ENCODE assay signal across 11 cellular contexts in the genomic region with DNA sequence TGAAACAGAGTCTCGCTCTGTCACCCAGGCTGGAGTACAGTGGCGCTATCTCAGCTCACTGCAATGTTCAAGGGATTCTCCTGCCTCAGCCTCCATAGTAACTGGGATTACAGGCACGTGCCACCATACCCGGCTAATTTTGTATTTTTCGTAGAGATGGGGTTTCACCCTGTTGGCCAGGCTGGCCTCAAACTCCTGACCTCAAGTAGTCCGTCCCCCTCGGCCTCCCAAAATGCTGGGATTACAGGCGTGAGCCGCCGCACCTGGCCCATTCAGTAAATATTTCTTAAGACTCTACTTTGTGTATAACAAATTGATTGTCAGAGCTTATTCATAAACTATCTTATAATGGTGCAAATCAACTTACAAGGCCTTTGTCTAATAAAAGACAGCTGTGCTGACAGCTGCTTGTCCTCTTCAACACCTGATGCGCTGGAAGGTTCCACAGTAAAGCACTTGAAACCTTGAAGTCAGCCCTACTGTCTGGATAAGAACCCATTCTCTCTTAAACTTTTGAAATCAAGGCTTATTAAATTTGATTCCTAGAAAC. TPM values are rescaled to one million over a fixed set of nuclear protein-coding genes. Genes with fewer than 3 reads are reported as not detected.
DNase-seq lines count a peak whose midpoint lies in the region; ATAC-seq, FAIRE-seq and TF ChIP-seq lines count a peak whose summit lies in the region.
"Had no signal": no experiment of that assay in that cellular context is flagged by ENCODE, and none has a peak within 500 bp of the region (broad histone marks: within the 10 kb centered on the region; RNA-seq: fewer than 3 reads in every experiment).

No MANE protein-coding gene starts in this region.

- FAIRE-seq in HepG2 (lab: Jason Lieb, UNC), result no peak

- POLR2A ChIA-PET in HepG2 (lab: Yijun Ruan, JAX), result interaction anchor here (1.7 kb wide), 1 partner anchor 41 kb away, joined by 7 read pairs; no protein-coding TSS in a partner anchor

- peak overlapping the region; percentile 74 for H3K27ac ChIP-seq in HepG2 (ENCODE audit: extremely low read length, insufficient read depth, low read length)
- peak overlapping the region in 5 of 8 donors; percentile 35 to 72 (median 62) for H3K27ac ChIP-seq in spleen

- 77% methylated on average over 11 of the region's 11 CpGs for WGBS in HepG2 (ENCODE audit: low lambda C conversion rate)
- WGBS in spleen, 5 donors, result 77 to 86% (median 82%) methylated on average over 11 of the region's 11 CpGs

- TF ChIP-seq EP300 in HepG2 (IDR thresholded peaks at IDR 0.05; ENCODE audit: low read depth in 2 of 2, low read length in 2 of 2) (no peak), HepG2 (CRISPR knock-in tag; IDR thresholded peaks at IDR 0.05; ENCODE audit: borderline replicate concordance) (no peak)

- H3K4me3 ChIP-seq in adipocyte (ENCODE audit: low read length), result no peak overlapping the region
- H3K4me3 ChIP-seq in HepG2 (replicated peaks in 1 of 3; ENCODE audit: insufficient read depth in 1 of 3, low read depth in 2 of 3, low read length in 3 of 3), result no peak overlapping the region
- no peak overlapping the region for H3K4me3 ChIP-seq in spleen
- H3K4me3 ChIP-seq: colonic mucosa had no signal

- peak overlapping the region; percentile 99 for H3K4me2 ChIP-seq in HepG2 (ENCODE audit: low read depth, low read length)

- DNase-seq in NCI-H1105 (lab: John Stamatoyannopoulos, UW), result peak; percentile 1
- no peak for DNase-seq in adipocyte (ENCODE audit: low read depth)
- DNase-seq in HepG2 (ENCODE audit: low spot score), result no peak
- peak; percentile 32 for DNase-seq in spleen
- DNase-seq: CD4-positive, alpha-beta T cell; naive thymus-derived CD4-positive, alpha-beta T cell had no signal

- in situ Hi-C loops in HepG2 (cut with HindIII; ENCODE audit: extremely low pct_ligation_motif_present, low pct_unique_long_range_greater_than_20kb), result loop anchor here (5.0 to 10.0 kb wide), 2 partner anchors 240 to 322 kb away; no protein-coding TSS in a partner anchor

- CTCF ChIA-PET in HepG2 (lab: Yijun Ruan, JAX; ENCODE audit: low intra/inter-chr PET ratio, low total read pairs), result interaction anchor here (3.8 kb wide), 1 partner anchor 241 kb away, joined by 61 read pairs; no protein-coding TSS in a partner anchor

- no peaks in the 10 kb centered on the region for H4K20me1 ChIP-seq in HepG2 (ENCODE audit: insufficient read depth, low read length)

- no peaks in the 10 kb centered on the region for H3K79me2 ChIP-seq in HepG2 (ENCODE audit: insufficient read depth, low read length)

- peaks cover 2% of the 10 kb centered on the region for H3K9me3 ChIP-seq in adipocyte (ENCODE audit: control insufficient read depth, low read length)
- no peaks in the 10 kb centered on the region for H3K9me3 ChIP-seq in HepG2 (ENCODE audit: low read length)
- H3K9me3 ChIP-seq in spleen, result no peaks in the 10 kb centered on the region
- H3K9me3 ChIP-seq: colonic mucosa had no signal

- no peak overlapping the region for H2AFZ ChIP-seq in HepG2 (ENCODE audit: low read length)

- H3K4me1 ChIP-seq in adipocyte (ENCODE audit: control insufficient read depth, insufficient read depth, low read length), result peaks cover 21% of the 10 kb centered on the region
- H3K4me1 ChIP-seq in HepG2 (ENCODE audit: insufficient read depth, low read length), result peaks cover 55% of the 10 kb centered on the region
- H3K4me1 ChIP-seq in spleen, result peaks cover 0 to 26% (median 11%) of the 10 kb centered on the region in 6 donors
- H3K4me1 ChIP-seq: colonic mucosa had no signal

- TF ChIP-seq RAD21 in HepG2 (CRISPR knock-in tag; IDR thresholded peaks at IDR 0.05), result no peak

- H3K36me3 ChIP-seq in adipocyte (ENCODE audit: control insufficient read depth, insufficient read depth, low read length, severe bottlenecking) (no peaks in the 10 kb centered on the region), HepG2 (replicated peaks in 1 of 2; ENCODE audit: control insufficient read depth in 1 of 2, insufficient read depth in 2 of 2, low read length in 2 of 2) (no peaks in the 10 kb centered on the region), spleen (peaks cover 0 to 80% (median 16%) of the 10 kb centered on the region in 6 donors)
- H3K36me3 ChIP-seq: colonic mucosa had no signal

- no TSS peak for BruUV-seq in HepG2 (replicated peaks; lab: Mats Ljungman, UMichigan)

- no peak for TF ChIP-seq POLR2A in HepG2 (IDR thresholded peaks at IDR 0.05; ENCODE audit: insufficient read depth in 1 of 2, low read depth in 2 of 2, low read length in 2 of 2)
- no peak for TF ChIP-seq POLR2A in spleen (IDR thresholded peaks at IDR 0.05)

- ATAC-seq in HepG2 (no peak), HG02970 (IDR thresholded peaks at IDR 0.05; ENCODE audit: low FRiP score, unreplicated experiment) (no peak), GM18907 (IDR thresholded peaks at IDR 0.05; ENCODE audit: unreplicated experiment) (no peak), GM21381 (IDR thresholded peaks at IDR 0.05; ENCODE audit: unreplicated experiment) (no peak), HG03469 (IDR thresholded peaks at IDR 0.05; ENCODE audit: unreplicated experiment) (no peak)
- ATAC-seq: naive thymus-derived CD4-positive, alpha-beta T cell had no signal

- intact Hi-C loops in HepG2 (cut with micrococcal nuclease; ENCODE audit: unreplicated experiment) (loop anchor here (1.0 to 5.0 kb wide), 4 partner anchors 58 to 335 kb away; partner anchors contain the start of gene USP6NL), spleen (cut with DNase I; ENCODE audit: low total_unique reads) (no loop called here)

- H3K27me3 ChIP-seq in adipocyte (replicated peaks; ENCODE audit: control insufficient read depth, insufficient read depth, low read length) (no peaks in the 10 kb centered on the region), HepG2 (ENCODE audit: control insufficient read depth in 1 of 2, insufficient read depth in 2 of 2, low read length in 2 of 2) (peaks cover 0 to 20% of the 10 kb centered on the region in 2 experiments; a peak in 3 of 5 replicates), spleen (replicated peaks in 1 of 7) (no peaks in the 10 kb centered on the region)
- H3K27me3 ChIP-seq: colonic mucosa had no signal

- TF ChIP-seq CTCF in HepG2 (CRISPR knock-in tag; IDR thresholded peaks at IDR 0.05) (no peak), spleen (IDR thresholded peaks at IDR 0.05 in 8 of 11, conservative IDR thresholded peaks at IDR 0.05 in 3 of 11) (no peak)

- H3K9ac ChIP-seq in adipocyte (ENCODE audit: low read length) (peak overlapping the region; percentile 38), HepG2 (ENCODE audit: insufficient read depth, low read depth, low read length) (peak overlapping the region; percentile 63; the same call in 1 of the 2 replicates)

TF ChIP-seq in HepG2, 621 proteins besides CTCF, POLR2A, EP300 and RAD21:
- TF ChIP-seq ZNF446 (CRISPR knock-in tag; IDR thresholded peaks at IDR 0.05), result no peak
- TF ChIP-seq GABPA (IDR thresholded peaks at IDR 0.05; ENCODE audit: low read depth, low read length), result no peak
- TF ChIP-seq GABPA (CRISPR knock-in tag; IDR thresholded peaks at IDR 0.05; ENCODE audit: low read depth), result no peak

RNA-seq across cellular contexts. Expression of gene ECHDC3, which starts 14.7 kb away (rescaled TPM):
- total RNA-seq in HepG2 (2016; rRNA removed; fragmentation: Illumina TruSeq; extraction: Trizol), result not detected in 2 replicates
- not detected in 2 replicates for total RNA-seq in HepG2 (2016; cell fraction: cytosol; rRNA removed; fragmentation: Illumina TruSeq; extraction: Trizol; ENCODE audit: low read depth)
- total RNA-seq in HepG2 (2016; cell fraction: insoluble cytoplasmic fraction; rRNA removed; fragmentation: Illumina TruSeq; extraction: Trizol), result 0.13 TPM in 1 of 2 replicates, not detected in the other
- total RNA-seq in HepG2 (2016; cell fraction: membrane; rRNA removed; fragmentation: Illumina TruSeq; extraction: Trizol), result not detected in 2 replicates
- total RNA-seq in HepG2 (2016; cell fraction: nucleus; rRNA removed; fragmentation: Illumina TruSeq; extraction: Trizol), result not detected in 2 replicates
- not detected in 2 replicates for polyA plus RNA-seq in HepG2 (2011; rRNA removed)
- polyA plus RNA-seq in HepG2 (2011; cell fraction: cytosol; rRNA removed), result not detected in 2 replicates
- not detected in 2 replicates for polyA plus RNA-seq in HepG2 (2011; cell fraction: nucleus; rRNA removed)
- not detected in 2 replicates for polyA plus RNA-seq in HepG2 (2012)
- polyA plus RNA-seq in HepG2 (2016; cell fraction: cytosol; fragmentation: Illumina TruSeq; extraction: Trizol; ENCODE audit: low read depth), result not detected in 2 replicates
- not detected in 2 replicates for polyA plus RNA-seq in HepG2 (2016; cell fraction: insoluble cytoplasmic fraction; fragmentation: Illumina TruSeq; extraction: Trizol; ENCODE audit: low read depth)
- polyA plus RNA-seq in HepG2 (2016; cell fraction: membrane; fragmentation: Illumina TruSeq; extraction: Trizol; ENCODE audit: low read depth), result not detected in 2 replicates
- polyA plus RNA-seq in HepG2 (2016; cell fraction: nucleus; fragmentation: Illumina TruSeq; extraction: Trizol; ENCODE audit: insufficient read depth, low read depth), result not detected in 2 replicates
- 2.3 TPM in 1 of 2 replicates, not detected in the other for polyA minus RNA-seq in HepG2 (2011; rRNA and poly(A)+ RNA removed; ENCODE audit: low replicate concordance)
- polyA minus RNA-seq in HepG2 (2011; cell fraction: cytosol; rRNA and poly(A)+ RNA removed), result not detected in 2 replicates
- polyA minus RNA-seq in HepG2 (2011; cell fraction: nucleus; rRNA and poly(A)+ RNA removed), result not detected in 2 replicates
- total RNA-seq in spleen, result 10 to 100 TPM; 10.5 to 49.7 (median 21.4) TPM
- 10 to 100 TPM in 2 of 3 donors, 1 to 10 TPM in 1; 5.6 to 14.8 (median 12.5) TPM for polyA plus RNA-seq in spleen

Comparison
In these comparisons a context has a peak if more than half of its experiments do, and no peak if none do; other contexts are left out.
1. DNase-seq: peak in NCI-H1105 (single experiment) and spleen (single experiment); none in adipocyte (single experiment) and HepG2 (single experiment).
2. RNA of gene ECHDC3, which starts 14.7 kb away (total RNA-seq): 10.5 to 49.7 TPM in spleen; 0.13 TPM in HepG2; every median in the first group is over 10 times any median in the second.